Comparison of ENCODE assay signal across 9 cellular contexts in genomic region chr7:98013386-98013785, GRCh38. TPM values are rescaled to one million over a fixed set of nuclear protein-coding genes. Genes with fewer than 3 reads are reported as not detected.
A peak's percentile ranks its signal among the peaks of the same experiment; 100 is the strongest.
DNase-seq lines count a peak whose midpoint lies in the region; ATAC-seq, FAIRE-seq and TF ChIP-seq lines count a peak whose summit lies in the region.
"Not testable (repeated sequence)": the region's sequence is repeated elsewhere in the genome, so short reads cannot be mapped to it uniquely, and the experiment has no call there.
"Had no signal": no experiment of that assay in that cellular context is flagged by ENCODE, and none has a peak within 500 bp of the region (broad histone marks: within the 10 kb centered on the region; RNA-seq: fewer than 3 reads in every experiment).

No MANE protein-coding gene starts in this region.

- not testable (repeated sequence) for DNase-seq in AG09319 (ENCODE audit: extremely low read depth, low read depth); GM12891 (ENCODE audit: insufficient read length, low spot score); Right ventricle myocardium superior
- peak; percentile 53 for DNase-seq in NCI-H1417 treated with DMSO at 0.1 percent for 48 hours (lab: John Stamatoyannopoulos, UW)
- peak; percentile 55 to 58 for DNase-seq in PC-9
- DNase-seq in activated naive CD4-positive, alpha-beta T cell treated with anti-CD3 and anti-CD28 coated beads, Interleukin-2, amount 50 U/mL, for 72 hours (ENCODE audit: low spot score in 2 of 2), result peak in 1 of 2 donors; percentile 22
- peak; percentile 58 for DNase-seq in pons (ENCODE audit: low spot score)

- H3K4me1 ChIP-seq in PC-9 (replicated peaks; ENCODE audit: insufficient read depth), result not testable (repeated sequence)

- not testable (repeated sequence) for H3K4me3 ChIP-seq in PC-9

- H3K36me3 ChIP-seq in PC-9 (ENCODE audit: low read depth), result not testable (repeated sequence)

- POLR2A ChIA-PET in PC-9 (lab: Charles Lee; ENCODE audit: unreplicated experiment), result not testable (repeated sequence)

- FAIRE-seq in GM12891 (lab: Jason Lieb, UNC), result peak; percentile 78

- H3F3A ChIP-seq in PC-9 (ENCODE audit: insufficient read depth, low read depth), result not testable (repeated sequence)

- not testable (repeated sequence) for H3K79me2 ChIP-seq in PC-9 (ENCODE audit: low read depth)

- not testable (repeated sequence) for H4K20me1 ChIP-seq in PC-9 (ENCODE audit: insufficient read depth)

- H3K9me2 ChIP-seq in PC-9 (ENCODE audit: insufficient read depth), result not testable (repeated sequence)

- not testable (repeated sequence) for H3K4me2 ChIP-seq in PC-9

- not testable (repeated sequence) for H3K36me3 Mint-ChIP-seq in activated naive CD4-positive, alpha-beta T cell treated with anti-CD3 and anti-CD28 coated beads, Interleukin-2, amount 50 U/mL, for 72 hours

- TF ChIP-seq POLR2A in GM12891 (IDR thresholded peaks at IDR 0.05; ENCODE audit: low read depth, low read length), result not testable (repeated sequence)

- H2AFZ ChIP-seq in PC-9, result not testable (repeated sequence)

- not testable (repeated sequence) for H3K27ac ChIP-seq in PC-9

- not testable (repeated sequence) for H3K27me3 ChIP-seq in PC-9 (ENCODE audit: insufficient read depth, low read depth)

- ATAC-seq in HG02870 (IDR thresholded peaks at IDR 0.05; ENCODE audit: unreplicated experiment) (peak; percentile 63), Right ventricle myocardium superior (ENCODE audit: poor library complexity) (peak; percentile 58)
- peak; percentile 43 to 74 for ATAC-seq in activated naive CD4-positive, alpha-beta T cell treated with anti-CD3 and anti-CD28 coated beads, Interleukin-2, amount 50 U/mL, for 72 hours

- CTCF ChIA-PET in PC-9 (lab: Charles Lee), result interaction anchor here (0.6 kb wide), 3 partner anchors 442 to 868 kb away, joined by 3 to 10 read pairs (median 3); no protein-coding TSS in a partner anchor

- H3K9me3 ChIP-seq in PC-9 (ENCODE audit: insufficient read depth, low read depth), result not testable (repeated sequence)

- peak; percentile 34 for TF ChIP-seq CTCF in AG09319 (IDR thresholded peaks at IDR 0.05; ENCODE audit: low read depth, low read length)
- TF ChIP-seq CTCF in PC-9 (conservative IDR thresholded peaks at IDR 0.05), result peak; percentile 78

- intact Hi-C loops in PC-9 (cut with micrococcal nuclease; ENCODE audit: unreplicated experiment), result loop anchor here (1.0 to 2.0 kb wide), 2 partner anchors 169 to 909 kb away; no protein-coding TSS in a partner anchor
- intact Hi-C loops in Right ventricle myocardium superior (cut with DNase I), result not testable (repeated sequence)

- H3K27ac Mint-ChIP-seq in activated naive CD4-positive, alpha-beta T cell treated with anti-CD3 and anti-CD28 coated beads, Interleukin-2, amount 50 U/mL, for 72 hours, result not testable (repeated sequence)

- not testable (repeated sequence) for H3K9me3 Mint-ChIP-seq in activated naive CD4-positive, alpha-beta T cell treated with anti-CD3 and anti-CD28 coated beads, Interleukin-2, amount 50 U/mL, for 72 hours

- not testable (repeated sequence) for BruUV-seq in PC-9 (replicated peaks; lab: Mats Ljungman, UMichigan)

RNA-seq across cellular contexts. Expression of gene OCM2, which starts 23.4 kb away (rescaled TPM):
- not detected for polyA plus RNA-seq in GM12891 (2012; ENCODE audit: low read depth, missing spikeins)
- total RNA-seq in PC-9 (2021) (not detected in 2 replicates), Right ventricle myocardium superior (not detected)
- total RNA-seq in activated naive CD4-positive, alpha-beta T cell treated with anti-CD3 and anti-CD28 coated beads, Interleukin-2, amount 50 U/mL, for 72 hours, result not detected
- total RNA-seq: sigmoid colon had no signal
- polyA plus RNA-seq: sigmoid colon had no signal
